In the genomic region with DNA sequence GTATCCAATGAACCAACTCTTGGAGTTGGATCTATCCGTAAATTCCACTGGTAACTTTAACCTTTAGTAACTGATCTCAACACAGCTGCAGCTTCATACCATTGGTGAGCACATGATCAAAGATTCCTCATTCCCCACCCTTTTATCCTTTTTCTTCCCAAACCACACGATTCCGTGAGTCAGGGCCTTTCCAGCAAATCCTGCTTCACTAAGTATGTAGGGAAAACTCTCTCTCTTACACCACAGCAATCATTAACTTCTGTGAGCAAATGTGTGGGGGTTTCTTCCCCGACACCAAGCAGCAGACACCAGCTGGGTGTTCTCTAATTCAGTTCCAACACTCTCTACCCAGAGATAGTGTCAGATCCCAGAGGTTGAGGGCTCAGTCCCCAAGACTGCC, we compare ENCODE assay signal across 14 cellular contexts. TPM values are rescaled to one million over a fixed set of nuclear protein-coding genes. Genes with fewer than 3 reads are reported as not detected.
DNase-seq lines count a peak whose midpoint lies in the region; ATAC-seq, FAIRE-seq and TF ChIP-seq lines count a peak whose summit lies in the region.
"Had no signal": no experiment of that assay in that cellular context is flagged by ENCODE, and none has a peak within 500 bp of the region (broad histone marks: within the 10 kb centered on the region; RNA-seq: fewer than 3 reads in every experiment).

No MANE protein-coding gene starts in this region.

- H3K9me3 ChIP-seq in adrenal gland (replicated peaks in 1 of 3) (no peaks in the 10 kb centered on the region), smooth muscle cell (replicated peaks; ENCODE audit: low read depth) (no peaks in the 10 kb centered on the region), colonic mucosa (no peaks in the 10 kb centered on the region)
- H3K9me3 ChIP-seq: body of pancreas had no signal

- TF ChIP-seq POLR2A in H54 (IDR thresholded peaks at IDR 0.05; ENCODE audit: low read depth, low read length) (no peak), adrenal gland (IDR thresholded peaks at IDR 0.05) (no peak)

- H3K27me3 ChIP-seq in adrenal gland (no peaks in the 10 kb centered on the region), kidney epithelial cell (ENCODE audit: control insufficient read depth, insufficient read depth, low read length) (no peaks in the 10 kb centered on the region), smooth muscle cell (ENCODE audit: low read depth) (no peaks in the 10 kb centered on the region), colonic mucosa (no peaks in the 10 kb centered on the region)
- H3K27me3 ChIP-seq: body of pancreas had no signal

- TF ChIP-seq CTCF in adrenal gland (IDR thresholded peaks at IDR 0.05) (no peak), kidney epithelial cell (IDR thresholded peaks at IDR 0.05; ENCODE audit: insufficient read depth, low read length, poor library complexity, severe bottlenecking) (no peak), smooth muscle cell (IDR thresholded peaks at IDR 0.05; ENCODE audit: borderline replicate concordance, insufficient read depth, poor library complexity, severe bottlenecking) (no peak), colonic mucosa (IDR thresholded peaks at IDR 0.05) (no peak)

- peaks cover 4% of the 10 kb centered on the region for H3K79me2 ChIP-seq in smooth muscle cell (ENCODE audit: low read depth)

- H2AFZ ChIP-seq in smooth muscle cell (ENCODE audit: low read depth) = no peak overlapping the region

- in situ Hi-C loops in KBM-7 (cut with MboI; ENCODE audit: low pct_unique_long_range_greater_than_20kb, low sequenced_read_pairs) = no loop called here

- 73 to 82% (median 78%) methylated on average over 4 of the region's 4 CpGs for WGBS in adrenal gland, 4 donors
- WGBS in smooth muscle cell (ENCODE audit: low lambda C conversion rate) = 49% methylated on average over 4 of the region's 4 CpGs

- ATAC-seq in activated CD4-positive, CD25-positive, alpha-beta regulatory T cell treated with anti-CD3 and anti-CD28 coated beads, Interleukin-2, amount 50 U/mL, for 24 hours = no peak
- ATAC-seq: body of pancreas; stimulated activated naive B cell treated with anti-CD40 and anti-IgM and Interleukin-4, amounts not matched to agents 10 μg/mL and 1 μg/mL and 100 μg/mL, for 72 hours had no signal

- H3K9ac ChIP-seq in smooth muscle cell (ENCODE audit: low read depth) = peak overlapping the region; percentile 42
- H3K9ac ChIP-seq in colonic mucosa (ENCODE audit: low read depth in 2 of 2, low read length in 2 of 2) = no peak overlapping the region

- H3K4me3 ChIP-seq in adrenal gland (no peak overlapping the region), kidney epithelial cell (ENCODE audit: low read depth, low read length) (no peak overlapping the region), smooth muscle cell (no peak overlapping the region), colonic mucosa (no peak overlapping the region)
- H3K4me3 ChIP-seq: body of pancreas had no signal

- intact Hi-C loops in adrenal gland (cut with DNase I) (no loop called here), colonic mucosa (cut with DNase I) (no loop called here)

- H3K27ac ChIP-seq in adrenal gland (peak overlapping the region in 3 of 5 donors; percentile 1 to 73 (median 18)), smooth muscle cell (ENCODE audit: low read depth) (peak overlapping the region; percentile 91), colonic mucosa (no peak overlapping the region)

- H3F3A ChIP-seq in smooth muscle cell (ENCODE audit: low read depth) = peaks cover 31% of the 10 kb centered on the region

- H3K4me1 ChIP-seq in adrenal gland (replicated peaks in 1 of 2) (peaks cover 0 to 3% of the 10 kb centered on the region in 2 donors), smooth muscle cell (ENCODE audit: low read depth) (peaks cover 3% of the 10 kb centered on the region), colonic mucosa (no peaks in the 10 kb centered on the region)
- H3K4me1 ChIP-seq: body of pancreas had no signal

- H3K36me3 ChIP-seq in adrenal gland (replicated peaks in 1 of 2) (peaks cover 0 to 65% of the 10 kb centered on the region in 2 donors), kidney epithelial cell (ENCODE audit: control insufficient read depth, insufficient read depth, low read length) (no peaks in the 10 kb centered on the region), smooth muscle cell (ENCODE audit: low read depth) (peaks cover 28% of the 10 kb centered on the region), colonic mucosa (peaks cover 3% of the 10 kb centered on the region)

- FAIRE-seq in H54 (lab: Jason Lieb, UNC) = peak; percentile 61
- FAIRE-seq: D721Med, GM19239, TTC549 had no signal

- H4K20me1 ChIP-seq in smooth muscle cell (ENCODE audit: low read depth) = no peaks in the 10 kb centered on the region

- no peak for DNase-seq in H54 (ENCODE audit: insufficient read length, low spot score)
- no peak for DNase-seq in adrenal gland
- peak; percentile 98 for DNase-seq in kidney epithelial cell (ENCODE audit: low read depth)
- DNase-seq in smooth muscle cell (lab: John Stamatoyannopoulos, UW; ENCODE audit: unreplicated experiment) = no peak
- DNase-seq in colonic mucosa = no peak
- DNase-seq in KBM-7 = no peak
- DNase-seq: activated CD8-positive, alpha-beta memory T cell treated with anti-CD3 and anti-CD28 coated beads, Interleukin-2, amount 50 U/mL, for 4 hours; stimulated activated naive B cell treated with anti-CD40 and anti-IgM and Interleukin-4, amounts not matched to agents 10 μg/mL and 1 μg/mL and 100 μg/mL, for 72 hours had no signal

- H3K4me2 ChIP-seq in smooth muscle cell = peak overlapping the region; percentile 63

RNA-seq across cellular contexts. Expression of a gene that starts 23.5 kb away (rescaled TPM):
- 10 to 100 TPM; 27.4 to 78.7 (median 61.5) TPM for total RNA-seq in adrenal gland
- polyA plus RNA-seq in adrenal gland = 100 to 1,000 TPM in 1 of 3 donors, 10 to 100 TPM in 2; 52.4 to 150 (median 97.4) TPM
- 60.7 and 63.9 TPM in 2 replicates for total RNA-seq in kidney epithelial cell
- 63.4 and 90.1 TPM in 2 replicates for total RNA-seq in smooth muscle cell
- polyA plus RNA-seq in smooth muscle cell = 69.3 and 81.9 TPM in 2 replicates
- 10 to 100 TPM; 48.3 to 51.6 TPM for total RNA-seq in colonic mucosa

RNA-seq across cellular contexts. Expression of a gene that starts 24.1 kb away (rescaled TPM):
- total RNA-seq in adrenal gland = 10 to 100 TPM; 30.5 to 42.9 (median 39.2) TPM
- 10 to 100 TPM in 1 of 3 donors, 1 to 10 TPM in 2; 4.3 to 54.2 (median 6.1) TPM for polyA plus RNA-seq in adrenal gland
- 94.1 and 98.0 TPM in 2 replicates for total RNA-seq in kidney epithelial cell
- 117 and 122 TPM in 2 replicates for total RNA-seq in smooth muscle cell
- polyA plus RNA-seq in smooth muscle cell = 54.7 and 58.2 TPM in 2 replicates
- 10 to 100 TPM in 1 of 2 donors, 1 to 10 TPM in 1; 9.9 to 15.3 TPM for total RNA-seq in colonic mucosa

RNA-seq across cellular contexts. Expression of a gene that starts 34.1 kb away (rescaled TPM):
- total RNA-seq in adrenal gland (10 to 100 TPM; 15.3 to 88.1 (median 21.4) TPM), kidney epithelial cell (15.3 and 20.7 TPM in 2 replicates), smooth muscle cell (1.7 and 3.5 TPM in 2 replicates), colonic mucosa (10 to 100 TPM in 1 of 2 donors, 1 to 10 TPM in 1; 6.8 to 10.0 TPM)
- polyA plus RNA-seq in adrenal gland (10 to 100 TPM in 2 of 3 donors, 1 to 10 TPM in 1; 7.6 to 48.1 (median 10.0) TPM), smooth muscle cell (1.2 and 1.6 TPM in 2 replicates)
- polyA plus RNA-seq: neural cell had no signal
